29 cellular contexts compared by ENCODE assay signal in genomic region chr7:5657901-5658300, GRCh38.
DNase-seq lines count a peak whose midpoint lies in the region; ATAC-seq, FAIRE-seq and TF ChIP-seq lines count a peak whose summit lies in the region.
"Had no signal": no experiment of that assay in that cellular context is flagged by ENCODE, and none has a peak within 500 bp of the region (broad histone marks: within the 10 kb centered on the region; RNA-seq: fewer than 3 reads in every experiment).

No MANE protein-coding gene starts in this region.

- H3K27ac ChIP-seq in RWPE2 (ENCODE audit: poor library complexity, severe bottlenecking) (peak overlapping the region; percentile 45), right atrium auricular region (no peak overlapping the region)
- H3K27ac ChIP-seq: adrenal gland, brain microvascular endothelial cell, left ventricle myocardium inferior, spleen, thyroid gland had no signal

- H3K4me1 ChIP-seq in RWPE2 (ENCODE audit: insufficient read depth, poor library complexity, severe bottlenecking): peaks cover 13% of the 10 kb centered on the region
- peaks cover 0 to 11% of the 10 kb centered on the region in 2 donors for H3K4me1 ChIP-seq in right atrium auricular region
- H3K4me1 ChIP-seq: adrenal gland, thyroid gland had no signal

- peak; percentile 59 for FAIRE-seq in urothelium cell line (lab: Jason Lieb, UNC)
- no peak for FAIRE-seq in D721Med (lab: Jason Lieb, UNC)
- FAIRE-seq: GM18507, H1, TTC549 had no signal

- H3K27me3 ChIP-seq in RWPE2 (ENCODE audit: insufficient read depth, poor library complexity, severe bottlenecking) (no peaks in the 10 kb centered on the region), right atrium auricular region (no peaks in the 10 kb centered on the region)
- H3K27me3 ChIP-seq: adrenal gland, brain microvascular endothelial cell, spleen, thyroid gland had no signal

- H3K4me3 ChIP-seq in RWPE2 (ENCODE audit: severe bottlenecking): no peak overlapping the region
- H3K4me3 ChIP-seq in right atrium auricular region: no peak overlapping the region
- H3K4me3 ChIP-seq: adrenal gland, left ventricle myocardium inferior, spleen, thyroid gland had no signal

- H3K9me3 ChIP-seq in RWPE2 (ENCODE audit: severe bottlenecking): no peaks in the 10 kb centered on the region
- H3K9me3 ChIP-seq in right atrium auricular region: no peaks in the 10 kb centered on the region
- H3K9me3 ChIP-seq: adrenal gland, left ventricle myocardium inferior, spleen, thyroid gland had no signal

- ATAC-seq in RWPE2 (ENCODE audit: low read depth): peak; percentile 97
- peak; percentile 85 for ATAC-seq in esophagus mucosa
- ATAC-seq: activated CD4-positive, CD25-positive, alpha-beta regulatory T cell treated with anti-CD3 and anti-CD28 coated beads, Interleukin-2, amount 50 U/mL, for 24 hours; PC-3; Right ventricle myocardium inferior; SK-N-SH treated with all-trans-retinoic acid at 6 μM for 48 hours had no signal

- TF ChIP-seq CTCF in RWPE2 (IDR thresholded peaks at IDR 0.05; ENCODE audit: poor library complexity, severe bottlenecking) (no peak), D721Med (IDR thresholded peaks at IDR 0.05; ENCODE audit: insufficient read depth, missing control alignments) (no peak), right atrium auricular region (IDR thresholded peaks at IDR 0.05) (no peak)

- H3K36me3 ChIP-seq in RWPE2 (ENCODE audit: low read depth) (peaks cover 10% of the 10 kb centered on the region), right atrium auricular region (peaks cover 27% of the 10 kb centered on the region)
- H3K36me3 ChIP-seq: adrenal gland, thyroid gland had no signal

- DNase-seq in GM04503 (ENCODE audit: low read depth): peak; percentile 61
- no peak for DNase-seq in RWPE2 (ENCODE audit: low spot score)
- no peak for DNase-seq in urothelium cell line (ENCODE audit: low spot score)
- no peak for DNase-seq in D721Med (ENCODE audit: insufficient read length, low spot score)
- DNase-seq in NCI-H1436 treated with DMSO at 0.1 percent for 48 hours (lab: John Stamatoyannopoulos, UW): no peak
- no peak for DNase-seq in right atrium auricular region (ENCODE audit: low spot score)
- DNase-seq: activated CD4-positive, alpha-beta memory T cell treated with anti-CD3 and anti-CD28 coated beads, Interleukin-2, amount 10 ng/mL, durations not matched to agents 7 days and 5 days; activated CD8-positive, alpha-beta memory T cell treated with anti-CD3 and anti-CD28 coated beads, Interleukin-2, amount 50 U/mL, for 48 hours; activated naive CD4-positive, alpha-beta T cell treated with Interleukin-2 at 50 U/mL for 16 hours; adrenal gland; brain microvascular endothelial cell; DMS79; islet precursor cell; KBM-7; left ventricle myocardium inferior; NCI-H1105; NCI-H1930; NCI-H526; PC-3; spleen; stimulated activated CD4-positive, alpha-beta T cell treated with anti-CD3 and anti-CD28 coated beads, Interleukin-4, amount 100 ng/mL, for 1 hour; thyroid gland had no signal
